ENCODE assay signal across 9 cellular contexts in the genomic region with DNA sequence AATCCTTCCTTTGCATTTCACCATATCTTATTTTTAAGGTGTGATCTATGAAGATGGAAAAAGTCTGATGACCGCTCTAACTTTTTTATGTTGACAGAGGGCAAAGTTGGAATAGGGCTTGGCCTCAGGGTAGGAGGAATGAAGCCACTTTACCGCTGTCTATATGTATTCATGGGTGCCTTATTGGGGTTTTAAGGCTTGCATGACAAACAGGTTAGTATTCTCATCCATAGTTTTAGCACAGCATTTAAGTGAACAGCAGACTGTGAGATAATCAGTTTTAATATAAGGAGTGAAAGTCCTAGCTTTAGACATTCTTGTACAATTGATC.
"Had no signal": no experiment of that assay in that cellular context is flagged by ENCODE, and none has a peak within 500 bp of the region (broad histone marks: within the 10 kb centered on the region; RNA-seq: fewer than 3 reads in every experiment).

No MANE protein-coding gene starts in this region.

- H3K4me3 ChIP-seq: GM23248, HAP-1 had no signal

- H3K9ac ChIP-seq: GM23248 had no signal

- H3K27ac ChIP-seq: GM23248 had no signal

- ATAC-seq: HCT116 had no signal

- H3K36me3 ChIP-seq: HAP-1 had no signal

- H3K4me1 ChIP-seq: HAP-1 had no signal

- H2AFZ ChIP-seq: GM23248 had no signal

- H3K9me3 ChIP-seq: HAP-1 had no signal

- DNase-seq: GOT3, H7, HFFc6, IMR-90, KBM-7 had no signal

- FAIRE-seq: HTR-8/SVneo had no signal
